In genomic region chr7:82312646-82313045, GRCh38 we compare ENCODE assay signal across 25 cellular contexts.
"Had no signal": no experiment of that assay in that cellular context is flagged by ENCODE, and none has a peak within 500 bp of the region (broad histone marks: within the 10 kb centered on the region; RNA-seq: fewer than 3 reads in every experiment).

No MANE protein-coding gene starts in this region.

- H3K4me3 ChIP-seq: body of pancreas, cardiac muscle cell, pancreas, psoas muscle, right atrium auricular region, spleen, testis, uterus had no signal

- H3K4me3 Mint-ChIP-seq: activated CD4-positive, alpha-beta T cell treated with anti-CD3 and anti-CD28 coated beads, Interleukin-2, amount 10 ng/mL, durations not matched to agents 7 days and 5 days; activated CD8-positive, alpha-beta T cell treated with anti-CD3 and anti-CD28 coated beads, Interleukin-2, amount 10 ng/mL, durations not matched to agents 7 days and 5 days; activated naive CD4-positive, alpha-beta T cell treated with anti-CD3 and anti-CD28 coated beads, Interleukin-2, amount 50 U/mL, for 24 hours; activated T-helper 1 cell treated with anti-CD3 and anti-CD28 coated beads, Interleukin-12 subunit alpha, Interleukin-12 subunit beta, Interleukin-2, Interleukin-4 antibody, amounts not matched to agents 30 ng/mL and 10 ng/mL and 1 ng/mL, durations not matched to agents 14 hours and 24 hours and 36 hours; memory B cell; nephron progenitor cell had no signal

- H3K36me3 Mint-ChIP-seq: activated naive CD4-positive, alpha-beta T cell treated with anti-CD3 and anti-CD28 coated beads, Interleukin-2, amount 50 U/mL, for 24 hours; memory B cell had no signal

- DNase-seq: activated CD4-positive, alpha-beta T cell treated with anti-CD3 and anti-CD28 coated beads, Interleukin-2, amount 10 ng/mL, durations not matched to agents 7 days and 5 days; activated CD4-positive, CD25-positive, alpha-beta regulatory T cell treated with anti-CD3 and anti-CD28 coated beads, Interleukin-2, amount 50 U/mL, for 72 hours; activated CD8-positive, alpha-beta T cell treated with anti-CD3 and anti-CD28 coated beads, Interleukin-2, amount 10 ng/mL, durations not matched to agents 7 days and 5 days; activated gamma-delta T cell treated with Interleukin-2 at 50 U/mL for 16 hours; anterior cingulate cortex; body of pancreas; cortex of kidney; erythroblast; foreskin keratinocyte; left colon; nephron progenitor cell; pancreas; psoas muscle; spleen; stimulated activated CD4-positive, alpha-beta T cell treated with anti-CD3 and anti-CD28 coated beads, Interleukin-4, amount 100 ng/mL, for 1 hour; stimulated activated naive CD4-positive, alpha-beta T cell; testis; trophoblast cell; uterus had no signal

- H3K36me3 ChIP-seq: cardiac muscle cell, pancreas, right atrium auricular region, spleen, uterus had no signal

- H3K27me3 ChIP-seq: body of pancreas, cardiac muscle cell, foreskin keratinocyte, pancreas, right atrium auricular region, spleen, testis, uterus had no signal

- H3K27ac Mint-ChIP-seq: activated CD4-positive, alpha-beta T cell treated with anti-CD3 and anti-CD28 coated beads, Interleukin-2, amount 10 ng/mL, durations not matched to agents 7 days and 5 days; activated CD8-positive, alpha-beta T cell treated with anti-CD3 and anti-CD28 coated beads, Interleukin-2, amount 10 ng/mL, durations not matched to agents 7 days and 5 days; activated naive CD4-positive, alpha-beta T cell treated with anti-CD3 and anti-CD28 coated beads, Interleukin-2, amount 50 U/mL, for 24 hours; activated T-helper 1 cell treated with anti-CD3 and anti-CD28 coated beads, Interleukin-12 subunit alpha, Interleukin-12 subunit beta, Interleukin-2, Interleukin-4 antibody, amounts not matched to agents 30 ng/mL and 10 ng/mL and 1 ng/mL, durations not matched to agents 14 hours and 24 hours and 36 hours; memory B cell; nephron progenitor cell had no signal

- H3K9me3 ChIP-seq: body of pancreas, pancreas, psoas muscle, testis had no signal

- H3K27ac ChIP-seq: body of pancreas, cardiac muscle cell, foreskin keratinocyte, pancreas, psoas muscle, right atrium auricular region, spleen, testis, uterus, VCaP had no signal

- H3K27me3 Mint-ChIP-seq: activated CD4-positive, alpha-beta T cell treated with anti-CD3 and anti-CD28 coated beads, Interleukin-2, amount 10 ng/mL, durations not matched to agents 7 days and 5 days; activated naive CD4-positive, alpha-beta T cell treated with anti-CD3 and anti-CD28 coated beads, Interleukin-2, amount 50 U/mL, for 24 hours; memory B cell had no signal

- H3K4me1 ChIP-seq: body of pancreas, foreskin keratinocyte, pancreas, spleen, testis, uterus had no signal

- ATAC-seq: activated CD8-positive, alpha-beta T cell treated with anti-CD3 and anti-CD28 coated beads, Interleukin-2, amount 10 ng/mL, durations not matched to agents 7 days and 5 days; body of pancreas; foreskin keratinocyte; left colon; pancreas; psoas muscle had no signal

- H3K4me1 Mint-ChIP-seq: activated CD4-positive, alpha-beta T cell treated with anti-CD3 and anti-CD28 coated beads, Interleukin-2, amount 10 ng/mL, durations not matched to agents 7 days and 5 days; activated naive CD4-positive, alpha-beta T cell treated with anti-CD3 and anti-CD28 coated beads, Interleukin-2, amount 50 U/mL, for 24 hours; memory B cell had no signal

- H3K9me3 Mint-ChIP-seq: activated naive CD4-positive, alpha-beta T cell treated with anti-CD3 and anti-CD28 coated beads, Interleukin-2, amount 50 U/mL, for 24 hours had no signal
